ENCODE assay signal across 24 cellular contexts in the genomic region with DNA sequence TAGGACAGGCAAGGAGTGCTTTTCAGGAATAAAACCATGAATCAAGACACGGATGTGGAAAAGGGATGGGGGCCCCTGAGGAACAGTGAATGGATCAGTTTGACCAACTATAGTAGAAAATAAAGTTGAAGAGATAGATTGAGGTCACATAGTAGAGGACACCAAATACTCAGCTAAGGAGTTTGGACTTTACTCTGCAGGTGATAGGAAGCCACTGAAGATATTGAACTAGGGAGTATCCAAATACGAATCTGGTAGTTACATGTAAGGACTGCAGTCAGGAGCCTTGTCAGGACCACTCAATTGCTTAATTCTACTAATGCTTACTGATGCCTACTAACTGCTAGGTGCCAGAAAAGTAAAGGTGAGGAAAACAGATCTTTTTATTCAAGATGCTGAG.
"Had no signal": no experiment of that assay in that cellular context is flagged by ENCODE, and none has a peak within 500 bp of the region (broad histone marks: within the 10 kb centered on the region; RNA-seq: fewer than 3 reads in every experiment).

No MANE protein-coding gene starts in this region.

- ATAC-seq: activated naive CD8-positive, alpha-beta T cell treated with anti-CD3 and anti-CD28 coated beads, Interleukin-2, amount 50 U/mL, for 24 hours; esophagus mucosa; left cardiac atrium; lower lobe of right lung; natural killer cell treated with Interleukin-12 subunit alpha and Interleukin-12 subunit beta and Interleukin-15 and Interleukin-18, amount 100 ng/mL, for 72 hours; stimulated activated naive B cell treated with anti-CD40 and anti-IgM and Interleukin-4, amounts not matched to agents 10 μg/mL and 1 μg/mL and 100 μg/mL, for 72 hours; T-helper 17 cell had no signal

- H3K27me3 ChIP-seq: sigmoid colon, testis, upper lobe of left lung had no signal

- H3K4me1 ChIP-seq: lower lobe of right lung, sigmoid colon, testis, upper lobe of left lung had no signal

- H3K9me3 Mint-ChIP-seq: activated CD4-positive, alpha-beta memory T cell treated with anti-CD3 and anti-CD28 coated beads for 36 hours; activated naive CD8-positive, alpha-beta T cell treated with anti-CD3 and anti-CD28 coated beads, Interleukin-2, amount 50 U/mL, for 24 hours; activated T-helper 1 cell treated with anti-CD3 and anti-CD28 coated beads, Interleukin-12 subunit alpha, Interleukin-12 subunit beta, Interleukin-2, Interleukin-4 antibody, amounts not matched to agents 30 ng/mL and 10 ng/mL and 1 ng/mL, durations not matched to agents 14 hours and 24 hours and 36 hours; dendritic cell treated with granulocyte-macrophage colony-stimulating factor and Interleukin-4, amounts not matched to agents 40 ng/mL and 50 ng/mL, for 4 days; natural killer cell treated with Interleukin-12 subunit alpha and Interleukin-12 subunit beta and Interleukin-15 and Interleukin-18, amount 100 ng/mL, for 72 hours; stimulated activated naive B cell treated with anti-CD40 and anti-IgM and Interleukin-4, amounts not matched to agents 10 μg/mL and 1 μg/mL and 100 μg/mL, for 72 hours had no signal

- DNase-seq: activated CD4-positive, alpha-beta memory T cell treated with anti-CD3 and anti-CD28 coated beads for 36 hours; activated CD4-positive, alpha-beta T cell treated with anti-CD3 and anti-CD28 coated beads for 48 hours; activated CD4-positive, CD25-positive, alpha-beta regulatory T cell; activated gamma-delta T cell; activated naive CD4-positive, alpha-beta T cell treated with anti-CD3 and anti-CD28 coated beads, Interleukin-2, amount 50 U/mL, for 16 hours; activated naive CD8-positive, alpha-beta T cell treated with anti-CD3 and anti-CD28 coated beads, Interleukin-2, amount 50 U/mL, for 24 hours; effector CD8-positive, alpha-beta T cell; islet precursor cell; left cardiac atrium; lower lobe of right lung; nucleus accumbens; sigmoid colon; stimulated activated CD4-positive, alpha-beta T cell treated with anti-CD3 and anti-CD28 coated beads, Interleukin-2, amount 100 ng/mL, for 48 hours; stimulated activated CD8-positive, alpha-beta memory T cell treated with anti-CD3 and anti-CD28 coated beads, Interleukin-4, amount 100 ng/mL, for 48 hours; stimulated activated naive B cell treated with anti-CD40 and anti-IgM and Interleukin-4, amounts not matched to agents 10 μg/mL and 1 μg/mL and 100 μg/mL, for 72 hours; SW 1271; T-helper 17 cell; testis; upper lobe of left lung had no signal

- H3K4me3 Mint-ChIP-seq: activated CD4-positive, alpha-beta memory T cell treated with anti-CD3 and anti-CD28 coated beads for 36 hours; activated naive CD8-positive, alpha-beta T cell treated with anti-CD3 and anti-CD28 coated beads, Interleukin-2, amount 50 U/mL, for 24 hours; activated T-helper 1 cell treated with anti-CD3 and anti-CD28 coated beads, Interleukin-12 subunit alpha, Interleukin-12 subunit beta, Interleukin-2, Interleukin-4 antibody, amounts not matched to agents 30 ng/mL and 10 ng/mL and 1 ng/mL, durations not matched to agents 14 hours and 24 hours and 36 hours; dendritic cell treated with granulocyte-macrophage colony-stimulating factor and Interleukin-4, amounts not matched to agents 40 ng/mL and 50 ng/mL, for 4 days; natural killer cell treated with Interleukin-12 subunit alpha and Interleukin-12 subunit beta and Interleukin-15 and Interleukin-18, amount 100 ng/mL, for 72 hours; stimulated activated naive B cell treated with anti-CD40 and anti-IgM and Interleukin-4, amounts not matched to agents 10 μg/mL and 1 μg/mL and 100 μg/mL, for 72 hours; T-helper 17 cell had no signal

- H3K9me3 ChIP-seq: lower lobe of right lung, sigmoid colon, testis, upper lobe of left lung had no signal

- H3K4me3 ChIP-seq: lower lobe of right lung, sigmoid colon, SK-N-MC, testis, upper lobe of left lung had no signal

- H3K27ac Mint-ChIP-seq: activated CD4-positive, alpha-beta memory T cell treated with anti-CD3 and anti-CD28 coated beads for 36 hours; activated naive CD8-positive, alpha-beta T cell treated with anti-CD3 and anti-CD28 coated beads, Interleukin-2, amount 50 U/mL, for 24 hours; activated T-helper 1 cell treated with anti-CD3 and anti-CD28 coated beads, Interleukin-12 subunit alpha, Interleukin-12 subunit beta, Interleukin-2, Interleukin-4 antibody, amounts not matched to agents 30 ng/mL and 10 ng/mL and 1 ng/mL, durations not matched to agents 14 hours and 24 hours and 36 hours; dendritic cell treated with granulocyte-macrophage colony-stimulating factor and Interleukin-4, amounts not matched to agents 40 ng/mL and 50 ng/mL, for 4 days; natural killer cell treated with Interleukin-12 subunit alpha and Interleukin-12 subunit beta and Interleukin-15 and Interleukin-18, amount 100 ng/mL, for 72 hours; stimulated activated naive B cell treated with anti-CD40 and anti-IgM and Interleukin-4, amounts not matched to agents 10 μg/mL and 1 μg/mL and 100 μg/mL, for 72 hours; T-helper 17 cell had no signal

- H3K4me1 Mint-ChIP-seq: activated naive CD8-positive, alpha-beta T cell treated with anti-CD3 and anti-CD28 coated beads, Interleukin-2, amount 50 U/mL, for 24 hours; stimulated activated naive B cell treated with anti-CD40 and anti-IgM and Interleukin-4, amounts not matched to agents 10 μg/mL and 1 μg/mL and 100 μg/mL, for 72 hours had no signal

- H3K36me3 Mint-ChIP-seq: natural killer cell treated with Interleukin-12 subunit alpha and Interleukin-12 subunit beta and Interleukin-15 and Interleukin-18, amount 100 ng/mL, for 72 hours had no signal

- H3K27ac ChIP-seq: lower lobe of right lung, sigmoid colon, SK-N-MC, testis, upper lobe of left lung had no signal

- H3K27me3 Mint-ChIP-seq: activated CD4-positive, alpha-beta memory T cell treated with anti-CD3 and anti-CD28 coated beads for 36 hours; activated naive CD8-positive, alpha-beta T cell treated with anti-CD3 and anti-CD28 coated beads, Interleukin-2, amount 50 U/mL, for 24 hours; dendritic cell treated with granulocyte-macrophage colony-stimulating factor and Interleukin-4, amounts not matched to agents 40 ng/mL and 50 ng/mL, for 4 days; natural killer cell treated with Interleukin-12 subunit alpha and Interleukin-12 subunit beta and Interleukin-15 and Interleukin-18, amount 100 ng/mL, for 72 hours; stimulated activated naive B cell treated with anti-CD40 and anti-IgM and Interleukin-4, amounts not matched to agents 10 μg/mL and 1 μg/mL and 100 μg/mL, for 72 hours; T-helper 17 cell had no signal
